9 cellular contexts compared by ENCODE assay signal in genomic region chr17:39700148-39700987, GRCh38. TPM values are rescaled to one million over a fixed set of nuclear protein-coding genes. Genes with fewer than 3 reads are reported as not detected.
DNase-seq lines count a peak whose midpoint lies in the region; ATAC-seq and TF ChIP-seq lines count a peak whose summit lies in the region.
"Had no signal": no experiment of that assay in that cellular context is flagged by ENCODE, and none has a peak within 500 bp of the region (broad histone marks: within the 10 kb centered on the region; RNA-seq: fewer than 3 reads in every experiment).

No MANE protein-coding gene starts in this region.

- H3K36me3 ChIP-seq in hepatocyte (replicated peaks; ENCODE audit: insufficient read depth, low read depth) (no peaks in the 10 kb centered on the region), psoas muscle (ENCODE audit: insufficient read depth in 1 of 2, low read depth in 1 of 2) (peaks cover 0 to 5% of the 10 kb centered on the region in 2 donors)
- no peaks in the 10 kb centered on the region for H3K36me3 ChIP-seq in CD8-positive, alpha-beta T cell (ENCODE audit: insufficient read depth, low read length)

- no peak overlapping the region for H3K4me3 Mint-ChIP-seq in CD8-positive, alpha-beta T cell

- CTCF ChIA-PET in CD8-positive, alpha-beta T cell (lab: Charles Lee), result interaction anchor here (1.5 to 1.7 kb wide), 2 partner anchors 46 to 80 kb away, joined by 5 to 8 read pairs; no protein-coding TSS in a partner anchor

- H3K9me3 Mint-ChIP-seq in CD8-positive, alpha-beta T cell, result no peaks in the 10 kb centered on the region

- H3K79me2 ChIP-seq in hepatocyte, result peaks cover 69% of the 10 kb centered on the region

- no peak overlapping the region for H3K27ac Mint-ChIP-seq in CD8-positive, alpha-beta T cell

- H3K9me3 ChIP-seq in hepatocyte (ENCODE audit: low read depth), result no peaks in the 10 kb centered on the region
- no peaks in the 10 kb centered on the region for H3K9me3 ChIP-seq in psoas muscle
- H3K9me3 ChIP-seq in CD8-positive, alpha-beta T cell (ENCODE audit: low read length), result no peaks in the 10 kb centered on the region

- H2AFZ ChIP-seq in hepatocyte, result peak overlapping the region; percentile 55

- peak; percentile 60 to 73 (median 62) for ATAC-seq in psoas muscle
- no peak for ATAC-seq in GM19324 (IDR thresholded peaks at IDR 0.05; ENCODE audit: low FRiP score, unreplicated experiment)
- ATAC-seq in GM21825 (IDR thresholded peaks at IDR 0.05; ENCODE audit: unreplicated experiment), result no peak
- no peak for ATAC-seq in CD8-positive, alpha-beta T cell

- H3K27ac ChIP-seq in hepatocyte (peak overlapping the region; percentile 98), psoas muscle (peak overlapping the region; percentile 78)
- no peak overlapping the region for H3K27ac ChIP-seq in CD8-positive, alpha-beta T cell (ENCODE audit: low read depth, low read length)

- H3K36me3 Mint-ChIP-seq in CD8-positive, alpha-beta T cell, result no peaks in the 10 kb centered on the region

- H3K4me3 ChIP-seq in astrocyte of the cerebellum (ENCODE audit: low read depth, low read length) (peak overlapping the region; percentile 85), hepatocyte (peak overlapping the region; percentile 88), psoas muscle (peak overlapping the region; percentile 94)
- H3K4me3 ChIP-seq in CD8-positive, alpha-beta T cell (ENCODE audit: low read depth, low read length), result no peak overlapping the region

- TF ChIP-seq CTCF in astrocyte of the cerebellum (IDR thresholded peaks at IDR 0.05; ENCODE audit: low read depth, low read length, missing control alignments), result no peak
- TF ChIP-seq CTCF in hepatocyte (IDR thresholded peaks at IDR 0.05; ENCODE audit: poor library complexity), result no peak
- TF ChIP-seq CTCF in psoas muscle (IDR thresholded peaks at IDR 0.05), result no peak
- no peak for TF ChIP-seq CTCF in CD8-positive, alpha-beta T cell (IDR thresholded peaks at IDR 0.05)

- WGBS in hepatocyte (ENCODE audit: low lambda C conversion rate, missing lambda C conversion rate), result 1% methylated on average over 41 of the region's 57 CpGs
- 1 to 2% (median 2%) methylated on average over 35 to 57 of the region's 57 CpGs for WGBS in psoas muscle, 3 donors

- in situ Hi-C loops in astrocyte of the cerebellum (cut with HindIII; ENCODE audit: low sequenced_read_pairs), result no loop called here

- H3K4me2 ChIP-seq in hepatocyte, result peak overlapping the region; percentile 88

- peaks cover 45% of the 10 kb centered on the region for H4K20me1 ChIP-seq in hepatocyte (ENCODE audit: insufficient read depth, poor library complexity, severe bottlenecking)

- H3K4me1 Mint-ChIP-seq in CD8-positive, alpha-beta T cell (ENCODE audit: low read depth), result peaks cover 10% of the 10 kb centered on the region

- peaks cover 55% of the 10 kb centered on the region for H3K4me1 ChIP-seq in hepatocyte (ENCODE audit: insufficient read depth)
- H3K4me1 ChIP-seq in psoas muscle, result peaks cover 48% of the 10 kb centered on the region
- H3K4me1 ChIP-seq in CD8-positive, alpha-beta T cell (ENCODE audit: insufficient read depth, low read length), result peaks cover 13% of the 10 kb centered on the region

- POLR2A ChIA-PET in CD8-positive, alpha-beta T cell (lab: Charles Lee), result interaction anchor here (1.8 kb wide), 1 partner anchor 12 kb away, joined by 9 read pairs; the partner anchor contains the start of gene PGAP3

- H3K27me3 ChIP-seq in hepatocyte (no peaks in the 10 kb centered on the region), psoas muscle (ENCODE audit: insufficient read depth in 3 of 3, low read length in 2 of 3) (no peaks in the 10 kb centered on the region)
- peaks cover 8% of the 10 kb centered on the region for H3K27me3 ChIP-seq in CD8-positive, alpha-beta T cell (ENCODE audit: insufficient read depth, low read length)

- no peaks in the 10 kb centered on the region for H3K9me2 ChIP-seq in hepatocyte (replicated peaks; ENCODE audit: insufficient read depth)

- H3K27me3 Mint-ChIP-seq in CD8-positive, alpha-beta T cell (ENCODE audit: low read depth), result peaks cover 26% of the 10 kb centered on the region

- DNase-seq in Daoy (ENCODE audit: low read depth) (peak; percentile 13), astrocyte of the cerebellum (ENCODE audit: low read depth) (no peak), hepatocyte (ENCODE audit: low spot score) (peak; percentile 73), psoas muscle (no peak), NCI-H524 treated with DMSO at 0.1 percent for 48 hours (lab: John Stamatoyannopoulos, UW) (no peak)
- no peak for DNase-seq in CD8-positive, alpha-beta T cell
- DNase-seq: NCI-H1048 had no signal

- intact Hi-C loops in psoas muscle (cut with DNase I), result no loop called here
- intact Hi-C loops in CD8-positive, alpha-beta T cell (cut with DNase I, micrococcal nuclease), result no loop called here

RNA-seq across cellular contexts. Expression of gene ERBB2, which starts 0.5 kb away (rescaled TPM):
- 6.8 and 13.2 TPM in 2 replicates for total RNA-seq in Daoy (2014; rRNA removed; shearing (Covaris generic))
- total RNA-seq in hepatocyte (77.7 and 93.1 TPM in 2 replicates), psoas muscle (10 to 100 TPM; 20.4 to 24.9 (median 21.1) TPM)
- polyA plus RNA-seq in hepatocyte (72.9 and 76.4 TPM in 2 replicates), psoas muscle (10 to 100 TPM in 1 of 3 donors, 1 to 10 TPM in 2; 4.0 to 11.1 (median 9.2) TPM)
- total RNA-seq in CD8-positive, alpha-beta T cell, result 1 to 10 TPM; 2.6 to 2.9 TPM

RNA-seq across cellular contexts. Expression of gene PGAP3, which starts 12.5 kb away (rescaled TPM):
- 5.1 and 10.0 TPM in 2 replicates for total RNA-seq in Daoy (2014; rRNA removed; shearing (Covaris generic))
- 26.8 and 33.0 TPM in 2 replicates for total RNA-seq in hepatocyte
- 35.4 and 35.6 TPM in 2 replicates for polyA plus RNA-seq in hepatocyte
- 1 to 10 TPM; 4.5 to 7.9 (median 6.7) TPM for total RNA-seq in psoas muscle
- 1 to 10 TPM; 1.4 to 4.2 (median 3.3) TPM for polyA plus RNA-seq in psoas muscle
- total RNA-seq in CD8-positive, alpha-beta T cell, result 10 to 100 TPM; 20.9 to 22.6 TPM

RNA-seq across cellular contexts. Expression of gene MIEN1, which starts 30.0 kb away (rescaled TPM):
- 35.8 and 41.9 TPM in 2 replicates for total RNA-seq in Daoy (2014; rRNA removed; shearing (Covaris generic))
- total RNA-seq in hepatocyte (37.2 and 72.6 TPM in 2 replicates), psoas muscle (10 to 100 TPM; 28.2 to 44.3 (median 36.2) TPM)
- polyA plus RNA-seq in hepatocyte (129 and 133 TPM in 2 replicates), psoas muscle (10 to 100 TPM; 42.6 to 83.9 (median 63.5) TPM)
- 10 to 100 TPM; 29.5 to 30.1 TPM for total RNA-seq in CD8-positive, alpha-beta T cell

RNA-seq across cellular contexts. Expression of gene PNMT, which starts 32.1 kb away (rescaled TPM):
- total RNA-seq in Daoy (2014; rRNA removed; shearing (Covaris generic)), result 0.18 TPM in 1 of 2 replicates, not detected in the other
- total RNA-seq in hepatocyte (51.9 and 64.5 TPM in 2 replicates), psoas muscle (10 to 100 TPM in 2 of 4 donors, 1 to 10 TPM in 2; 5.9 to 15.3 (median 11.8) TPM)
- polyA plus RNA-seq in hepatocyte (203 and 204 TPM in 2 replicates), psoas muscle (10 to 100 TPM in 1 of 3 donors, 1 to 10 TPM in 2; 6.0 to 13.0 (median 6.8) TPM)
- total RNA-seq in CD8-positive, alpha-beta T cell, result under 1 TPM in 1 of 2 experiments, not detected in 1; 0.43 TPM

RNA-seq across cellular contexts. Expression of gene TCAP, which starts 35.2 kb away (rescaled TPM):
- not detected in 2 replicates for total RNA-seq in Daoy (2014; rRNA removed; shearing (Covaris generic))
- total RNA-seq in hepatocyte, result 0.90 and 1.0 TPM in 2 replicates
- 0.64 and 0.66 TPM in 2 replicates for polyA plus RNA-seq in hepatocyte
- total RNA-seq in psoas muscle, result 1,000 to 10,000 TPM; 3,389 to 5,818 (median 3,842) TPM
- polyA plus RNA-seq in psoas muscle, result 1,000 to 10,000 TPM; 2,116 to 7,047 (median 2,671) TPM
- 1 to 10 TPM; 4.2 to 5.2 TPM for total RNA-seq in CD8-positive, alpha-beta T cell

Comparison
In these comparisons a context has a peak if more than half of its experiments do, and no peak if none do; other contexts are left out.
1. DNase-seq: peak in Daoy (single experiment) and hepatocyte (single experiment); none in astrocyte of the cerebellum (single experiment), psoas muscle (0 of 2), NCI-H524 treated with DMSO at 0.1 percent for 48 hours (single experiment) and CD8-positive, alpha-beta T cell (0 of 7).
2. ATAC-seq: peak in psoas muscle (4 of 4); none in GM19324 (single experiment), GM21825 (single experiment) and CD8-positive, alpha-beta T cell (single experiment).